In genomic region chr14:68820119-68820518, GRCh38 we compare ENCODE assay signal across 1 cellular context.
TF ChIP-seq lines count a peak whose summit lies in the region.

No MANE protein-coding gene starts in this region.

TF ChIP-seq in liver, 16 proteins besides CTCF, POLR2A, EP300 and RAD21 (continued from another document):
- TF ChIP-seq REST (IDR thresholded peaks at IDR 0.05) (no peak), TAF1 (conservative IDR thresholded peaks at IDR 0.05) (peak; percentile 4), RXRA (IDR thresholded peaks at IDR 0.05) (peak; percentile 55 to 87), GABPA (IDR thresholded peaks at IDR 0.05 in 1 of 2, conservative IDR thresholded peaks at IDR 0.05 in 1 of 2) (no peak), HNF4A (conservative IDR thresholded peaks at IDR 0.05) (peak; percentile 54 to 87), HNF4G (IDR thresholded peaks at IDR 0.05) (no peak), ATF3 (IDR thresholded peaks at IDR 0.05) (no peak)
